Comparison of ENCODE assay signal across 18 cellular contexts in genomic region chrX:18542897-18543296, GRCh38.
DNase-seq lines count a peak whose midpoint lies in the region; ATAC-seq and TF ChIP-seq lines count a peak whose summit lies in the region.
"Had no signal": no experiment of that assay in that cellular context is flagged by ENCODE, and none has a peak within 500 bp of the region (broad histone marks: within the 10 kb centered on the region; RNA-seq: fewer than 3 reads in every experiment).

No MANE protein-coding gene starts in this region.

- no peaks in the 10 kb centered on the region for H3K36me3 Mint-ChIP-seq in neural progenitor cell

- no peaks in the 10 kb centered on the region for H3K79me2 ChIP-seq in neural progenitor cell (ENCODE audit: low read depth)

- no peaks in the 10 kb centered on the region for H3K27me3 Mint-ChIP-seq in neural progenitor cell (ENCODE audit: insufficient read depth, low read depth)
- H3K27me3 Mint-ChIP-seq: CD4-positive, alpha-beta T cell had no signal

- peaks cover 9% of the 10 kb centered on the region for H3K4me1 ChIP-seq in neural progenitor cell
- H3K4me1 ChIP-seq in tibial artery, result peaks cover 0 to 19% (median 0%) of the 10 kb centered on the region in 4 donors

- peaks cover 21% of the 10 kb centered on the region for H4K20me1 ChIP-seq in neural progenitor cell (ENCODE audit: low read depth)

- peaks cover 5% of the 10 kb centered on the region for H3F3A ChIP-seq in neural progenitor cell (ENCODE audit: low read depth)

- intact Hi-C loops in left cardiac atrium (cut with DNase I) (no loop called here), cardiac septum (cut with DNase I) (no loop called here), tibial artery (cut with DNase I; ENCODE audit: low total_unique reads) (no loop called here)

- no peak overlapping the region for H2AFZ ChIP-seq in neural progenitor cell (replicated peaks)

- H3K27ac Mint-ChIP-seq in neural progenitor cell, result no peak overlapping the region
- H3K27ac Mint-ChIP-seq: CD4-positive, alpha-beta T cell had no signal

- no peaks in the 10 kb centered on the region for H3K36me3 ChIP-seq in neural progenitor cell
- no peaks in the 10 kb centered on the region for H3K36me3 ChIP-seq in tibial artery
- H3K36me3 ChIP-seq: HAP-1 had no signal

- H3K27ac ChIP-seq in neural progenitor cell, result no peak overlapping the region
- H3K27ac ChIP-seq in tibial artery, result peak overlapping the region; percentile 4 to 49
- H3K27ac ChIP-seq: 22Rv1, A549, C4-2B had no signal

- H3K4me1 Mint-ChIP-seq in neural progenitor cell, result peaks cover 6% of the 10 kb centered on the region

- peaks cover 14% of the 10 kb centered on the region for H3K9me3 Mint-ChIP-seq in neural progenitor cell

- H3K4me3 ChIP-seq in neural progenitor cell (no peak overlapping the region), tibial artery (no peak overlapping the region)
- H3K4me3 ChIP-seq: A549, HAP-1 had no signal

- H3K9ac ChIP-seq in neural progenitor cell, result no peak overlapping the region

- peak; percentile 28 for DNase-seq in left cardiac atrium
- no peak for DNase-seq in cardiac septum (ENCODE audit: low spot score)
- DNase-seq in cerebellum (ENCODE audit: low spot score), result peak; percentile 0
- DNase-seq in neural progenitor cell (ENCODE audit: low spot score), result peak; percentile 2
- no peak for DNase-seq in tibial artery
- DNase-seq: AML-193; CD4-positive, alpha-beta T cell; DMS153; DMS79; GF-D8; IMR-90 had no signal

- H3K4me3 Mint-ChIP-seq in neural progenitor cell, result no peak overlapping the region
- H3K4me3 Mint-ChIP-seq: CD4-positive, alpha-beta T cell had no signal

- ATAC-seq in left cardiac atrium (no peak), GM21390 (IDR thresholded peaks at IDR 0.05; ENCODE audit: unreplicated experiment) (no peak), HG02610 (IDR thresholded peaks at IDR 0.05; ENCODE audit: unreplicated experiment) (no peak), HG03159 (IDR thresholded peaks at IDR 0.05; ENCODE audit: unreplicated experiment) (no peak)
- ATAC-seq: A549 had no signal

- peak overlapping the region; percentile 32 for H3K4me2 ChIP-seq in neural progenitor cell
- H3K4me2 ChIP-seq: A549 had no signal

- no peak for TF ChIP-seq CTCF in neural progenitor cell (IDR thresholded peaks at IDR 0.05)
- no peak for TF ChIP-seq CTCF in tibial artery (IDR thresholded peaks at IDR 0.05)

- H3K27me3 ChIP-seq in neural progenitor cell (no peaks in the 10 kb centered on the region), tibial artery (no peaks in the 10 kb centered on the region)

- H3K9me3 ChIP-seq in neural progenitor cell (ENCODE audit: low read depth) (no peaks in the 10 kb centered on the region), tibial artery (no peaks in the 10 kb centered on the region)
- H3K9me3 ChIP-seq: A549, HAP-1 had no signal

Comparison
In these comparisons a context has a peak if more than half of its experiments do, and no peak if none do; other contexts are left out.
1. DNase-seq: peak in left cardiac atrium (single experiment), cerebellum (single experiment) and neural progenitor cell (single experiment); none in cardiac septum (single experiment) and tibial artery (0 of 2).